In genomic region chr21:45366931-45367401, GRCh38 we compare ENCODE assay signal across 8 cellular contexts. TPM values are rescaled to one million over a fixed set of nuclear protein-coding genes. Genes with fewer than 3 reads are reported as not detected.
DNase-seq lines count a peak whose midpoint lies in the region; ATAC-seq, FAIRE-seq and TF ChIP-seq lines count a peak whose summit lies in the region.

No MANE protein-coding gene starts in this region.

- peaks cover 14% of the 10 kb centered on the region for H3K4me1 Mint-ChIP-seq in CD4-positive, alpha-beta T cell (ENCODE audit: low read depth)

- H3K9me3 ChIP-seq in ovary, result no peaks in the 10 kb centered on the region
- H3K9me3 ChIP-seq in CD4-positive, alpha-beta T cell (ENCODE audit: control insufficient read depth, low read length), result no peaks in the 10 kb centered on the region

- peaks cover 6% of the 10 kb centered on the region for H3K27me3 Mint-ChIP-seq in CD4-positive, alpha-beta T cell

- H3K36me3 ChIP-seq in ovary, result no peaks in the 10 kb centered on the region

- peaks cover 32% of the 10 kb centered on the region for H3K4me1 ChIP-seq in ovary (ENCODE audit: insufficient read depth)

- WGBS in ovary, 3 donors, result 11 to 20% (median 18%) methylated on average over 14 of the region's 14 CpGs

- peak; percentile 82 for DNase-seq in AG20443 (ENCODE audit: low spot score)
- peak; percentile 98 for DNase-seq in RPMI7951 (ENCODE audit: low read depth)
- peak; percentile 92 to 95 for DNase-seq in foreskin fibroblast
- DNase-seq in ovary, result peak; percentile 90 to 94 (median 90)
- no peak for DNase-seq in CD4-positive, alpha-beta T cell
- no peak for DNase-seq in hypothalamus (lab: John Stamatoyannopoulos, UW)
- no peak for DNase-seq in D721Med (ENCODE audit: insufficient read length, low spot score)
- DNase-seq in caudate nucleus (lab: John Stamatoyannopoulos, UW), result no peak

- H3K27ac ChIP-seq in ovary, result peak overlapping the region; percentile 66 to 88
- no peak overlapping the region for H3K27ac ChIP-seq in CD4-positive, alpha-beta T cell (ENCODE audit: low read depth, low read length)
- no peak overlapping the region for H3K27ac ChIP-seq in caudate nucleus (ENCODE audit: low read depth, low read length)

- peak; percentile 7 for TF ChIP-seq POLR2A in ovary (IDR thresholded peaks at IDR 0.05)

- POLR2A ChIA-PET in CD4-positive, alpha-beta T cell (lab: Charles Lee), result interaction anchor here (0.6 kb wide), 1 partner anchor 215 kb away, joined by 3 read pairs; no protein-coding TSS in a partner anchor

- intact Hi-C loops in ovary (cut with DNase I), result no loop called here
- intact Hi-C loops in CD4-positive, alpha-beta T cell (cut with DNase I, micrococcal nuclease), result no loop called here

- TF ChIP-seq CTCF in foreskin fibroblast (IDR thresholded peaks at IDR 0.05; ENCODE audit: low read depth, low read length) (no peak), ovary (IDR thresholded peaks at IDR 0.05) (no peak), D721Med (IDR thresholded peaks at IDR 0.05; ENCODE audit: insufficient read depth, missing control alignments) (no peak)
- TF ChIP-seq CTCF in CD4-positive, alpha-beta T cell (IDR thresholded peaks at IDR 0.05), result no peak

- H3K9me3 Mint-ChIP-seq in CD4-positive, alpha-beta T cell, result no peaks in the 10 kb centered on the region

- H3K36me3 Mint-ChIP-seq in CD4-positive, alpha-beta T cell (ENCODE audit: low read depth), result no peaks in the 10 kb centered on the region

- H3K4me3 ChIP-seq in foreskin fibroblast (ENCODE audit: low read depth in 1 of 2, low read length in 2 of 2) (no peak overlapping the region), ovary (no peak overlapping the region)

- no peaks in the 10 kb centered on the region for H3K27me3 ChIP-seq in ovary
- no peaks in the 10 kb centered on the region for H3K27me3 ChIP-seq in CD4-positive, alpha-beta T cell (ENCODE audit: control insufficient read depth, insufficient read depth, low read length)

- FAIRE-seq in D721Med (lab: Jason Lieb, UNC), result no peak

- no peak overlapping the region for H3K27ac Mint-ChIP-seq in CD4-positive, alpha-beta T cell

- CTCF ChIA-PET in CD4-positive, alpha-beta T cell (lab: Charles Lee), result no interaction called here

- TF ChIP-seq EP300 in ovary (IDR thresholded peaks at IDR 0.05), result no peak

- ATAC-seq in CD4-positive, alpha-beta T cell (ENCODE audit: poor library complexity), result no peak

- no peak overlapping the region for H3K4me3 Mint-ChIP-seq in CD4-positive, alpha-beta T cell

RNA-seq across cellular contexts. Expression of gene COL18A1, which starts 38.0 kb away (rescaled TPM):
- 72.3 and 126 TPM in 2 replicates for total RNA-seq in RPMI7951 (2014; rRNA removed; shearing (Covaris generic))
- total RNA-seq in ovary, result 100 to 1,000 TPM; 141 to 353 (median 270) TPM
- polyA plus RNA-seq in ovary, result 100 to 1,000 TPM in 1 of 2 donors, 10 to 100 TPM in 1; 11.1 to 201 TPM
- 10 to 100 TPM; 15.2 to 16.0 TPM for total RNA-seq in CD4-positive, alpha-beta T cell

Comparison
In these comparisons a context has a peak if more than half of its experiments do, and no peak if none do; other contexts are left out.
1. DNase-seq: peak in AG20443 (single experiment), RPMI7951 (single experiment), foreskin fibroblast (2 of 2) and ovary (5 of 5); none in CD4-positive, alpha-beta T cell (0 of 10), hypothalamus (0 of 51), D721Med (single experiment) and caudate nucleus (0 of 61).
2. H3K27ac ChIP-seq: peak in ovary (2 of 2); none in CD4-positive, alpha-beta T cell (single experiment) and caudate nucleus (single experiment).